13 cellular contexts compared by ENCODE assay signal in genomic region chrX:29528281-29528680, GRCh38.
DNase-seq lines count a peak whose midpoint lies in the region; ATAC-seq and TF ChIP-seq lines count a peak whose summit lies in the region.
"Had no signal": no experiment of that assay in that cellular context is flagged by ENCODE, and none has a peak within 500 bp of the region (broad histone marks: within the 10 kb centered on the region; RNA-seq: fewer than 3 reads in every experiment).

No MANE protein-coding gene starts in this region.

- ATAC-seq in GM18508 (IDR thresholded peaks at IDR 0.05; ENCODE audit: insufficient read depth, unreplicated experiment): peak; percentile 64
- peak; percentile 73 for ATAC-seq in GM19467 (IDR thresholded peaks at IDR 0.05; ENCODE audit: unreplicated experiment)
- peak; percentile 76 for ATAC-seq in HG02852 (IDR thresholded peaks at IDR 0.05; ENCODE audit: unreplicated experiment)
- ATAC-seq in HG03457 (IDR thresholded peaks at IDR 0.05; ENCODE audit: unreplicated experiment): peak; percentile 73
- no peak for ATAC-seq in left ventricle myocardium superior

- peaks cover 0 to 48% (median 9%) of the 10 kb centered on the region in 45 donors for H3K27me3 ChIP-seq in dorsolateral prefrontal cortex
- H3K27me3 ChIP-seq: Peyer's patch had no signal

- DNase-seq in left ventricle myocardium superior (no peak), caudate nucleus (lab: John Stamatoyannopoulos, UW) (no peak), Ammon's horn (ENCODE audit: low spot score) (no peak), dorsolateral prefrontal cortex (no peak)
- DNase-seq: activated CD4-positive, alpha-beta memory T cell treated with anti-CD3 and anti-CD28 coated beads, Interleukin-2, amount 10 ng/mL, durations not matched to agents 7 days and 5 days; central memory CD4-positive, alpha-beta T cell; erythroblast; Peyer's patch had no signal

- no peak overlapping the region for H3K27ac ChIP-seq in caudate nucleus (ENCODE audit: low read depth, low read length)
- no peak overlapping the region for H3K27ac ChIP-seq in dorsolateral prefrontal cortex
- H3K27ac ChIP-seq: HL-60, Peyer's patch had no signal

- intact Hi-C loops in left ventricle myocardium superior (cut with micrococcal nuclease): no loop called here
- intact Hi-C loops in dorsolateral prefrontal cortex (cut with DNase I): no loop called here

- H3K4me3 ChIP-seq in dorsolateral prefrontal cortex: no peak overlapping the region
- H3K4me3 ChIP-seq: Peyer's patch had no signal

- TF ChIP-seq CTCF in dorsolateral prefrontal cortex (IDR thresholded peaks at IDR 0.05 in 54 of 56, conservative IDR thresholded peaks at IDR 0.05 in 2 of 56; ENCODE audit: low read depth in 1 of 56, partially characterized antibody in 56 of 56): no peak
